9 cellular contexts compared by ENCODE assay signal in genomic region chr16:55480228-55480655, GRCh38. TPM values are rescaled to one million over a fixed set of nuclear protein-coding genes. Genes with fewer than 3 reads are reported as not detected.
DNase-seq lines count a peak whose midpoint lies in the region; ATAC-seq and TF ChIP-seq lines count a peak whose summit lies in the region.
"Had no signal": no experiment of that assay in that cellular context is flagged by ENCODE, and none has a peak within 500 bp of the region (broad histone marks: within the 10 kb centered on the region; RNA-seq: fewer than 3 reads in every experiment).

No MANE protein-coding gene starts in this region.

- H3K79me2 ChIP-seq in Karpas-422 (ENCODE audit: low read length) = no peaks in the 10 kb centered on the region

- H3K36me3 ChIP-seq in lung (ENCODE audit: control insufficient read depth in 2 of 2, insufficient read depth in 2 of 2, low read length in 2 of 2) (no peaks in the 10 kb centered on the region), transverse colon (no peaks in the 10 kb centered on the region), Karpas-422 (ENCODE audit: insufficient read depth, low read length) (no peaks in the 10 kb centered on the region), WERI-Rb-1 (peaks cover 8% of the 10 kb centered on the region)

- H3K27ac ChIP-seq in lung (ENCODE audit: low read depth in 1 of 2, low read length in 1 of 2) (peak overlapping the region in 1 of 2 donors; percentile 89), transverse colon (peak overlapping the region; percentile 76 to 85 (median 81)), Karpas-422 (ENCODE audit: low read length) (no peak overlapping the region), WERI-Rb-1 (no peak overlapping the region)

- no peaks in the 10 kb centered on the region for H3K27me3 ChIP-seq in lung (ENCODE audit: control insufficient read depth, insufficient read depth)
- peaks cover 39% of the 10 kb centered on the region for H3K27me3 ChIP-seq in transverse colon
- no peaks in the 10 kb centered on the region for H3K27me3 ChIP-seq in Karpas-422 (ENCODE audit: low read length)
- H3K27me3 ChIP-seq in WERI-Rb-1 (ENCODE audit: insufficient read depth, low read depth, severe bottlenecking) = no peaks in the 10 kb centered on the region

- H3K36me3 Mint-ChIP-seq in T-helper 17 cell (ENCODE audit: low read depth) = peaks cover 5% of the 10 kb centered on the region

- H3K27ac Mint-ChIP-seq in T-helper 17 cell = no peak overlapping the region

- no peak for TF ChIP-seq POLR2A in transverse colon (IDR thresholded peaks at IDR 0.05)

- H3K4me3 ChIP-seq in lung (peak overlapping the region; percentile 42), transverse colon (peak overlapping the region in 3 of 4 donors; percentile 40 to 59 (median 43)), Karpas-422 (ENCODE audit: low read length) (no peak overlapping the region), WERI-Rb-1 (ENCODE audit: low read depth, low read length) (no peak overlapping the region)

- H3K4me1 ChIP-seq in lung (ENCODE audit: control insufficient read depth in 2 of 2, insufficient read depth in 2 of 2, low read length in 2 of 2) (no peaks in the 10 kb centered on the region), transverse colon (peaks cover 0 to 13% (median 5%) of the 10 kb centered on the region in 4 donors), Karpas-422 (ENCODE audit: low read length) (no peaks in the 10 kb centered on the region)

- WGBS in lung, 2 donors = 1 to 2% methylated on average over 25 of the region's 25 CpGs
- 6 to 14% methylated on average over 7 to 22 of the region's 25 CpGs for WGBS in transverse colon (ENCODE audit: low coverage in 1 of 2), 2 donors

- no peaks in the 10 kb centered on the region for H3K9me3 ChIP-seq in lung (ENCODE audit: control insufficient read depth in 2 of 2, insufficient read depth in 1 of 2, low read length in 1 of 2)
- H3K9me3 ChIP-seq in transverse colon = no peaks in the 10 kb centered on the region
- H3K9me3 ChIP-seq in Karpas-422 (ENCODE audit: low read length) = no peaks in the 10 kb centered on the region
- no peaks in the 10 kb centered on the region for H3K9me3 ChIP-seq in WERI-Rb-1 (ENCODE audit: severe bottlenecking)
- H3K9me3 ChIP-seq in T-helper 17 cell (ENCODE audit: control insufficient read depth, low read length, poor library complexity, severe bottlenecking) = no peaks in the 10 kb centered on the region

- TF ChIP-seq CTCF in lung (IDR thresholded peaks at IDR 0.05; ENCODE audit: control extremely low read depth, extremely low read depth) (no peak), transverse colon (IDR thresholded peaks at IDR 0.05) (no peak), WERI-Rb-1 (IDR thresholded peaks at IDR 0.05; ENCODE audit: low read depth, low read length) (no peak)

- peak; percentile 71 for DNase-seq in NCI-H226
- DNase-seq in epidermal melanocyte (ENCODE audit: insufficient read length, low spot score) = peak; percentile 62
- peak; percentile 74 for DNase-seq in lung (ENCODE audit: low spot score)
- peak; percentile 71 for DNase-seq in transverse colon
- DNase-seq in Karpas-422 = no peak
- DNase-seq in WERI-Rb-1 = no peak
- DNase-seq in T-helper 17 cell = no peak

- no peaks in the 10 kb centered on the region for H4K20me1 ChIP-seq in Karpas-422 (ENCODE audit: insufficient read depth, low read depth, low read length)

- peaks cover 46% of the 10 kb centered on the region for H3K27me3 Mint-ChIP-seq in T-helper 17 cell

- H2AFZ ChIP-seq in Karpas-422 (ENCODE audit: low read length) = no peak overlapping the region

- H3K4me1 Mint-ChIP-seq in T-helper 17 cell = no peaks in the 10 kb centered on the region

- in situ Hi-C loops in transverse colon (cut with MboI; ENCODE audit: low pct_ligation_motif_present in 1 of 4, low pct_unique_long_range_greater_than_20kb in 1 of 4, low sequenced_read_pairs in 3 of 4) = no loop called here

- no peak overlapping the region for H3K4me3 Mint-ChIP-seq in T-helper 17 cell
- H3K4me3 Mint-ChIP-seq: central memory CD8-positive, alpha-beta T cell had no signal

- no peak overlapping the region for H3K9ac ChIP-seq in Karpas-422 (ENCODE audit: low read length)

- ATAC-seq in lung (ENCODE audit: insufficient read depth, low FRiP score) (peak; percentile 56), T-helper 17 cell (no peak), GM18873 (IDR thresholded peaks at IDR 0.05; ENCODE audit: low FRiP score, unreplicated experiment) (no peak)

- TF ChIP-seq EP300 in transverse colon (IDR thresholded peaks at IDR 0.05; ENCODE audit: low read depth) = no peak

- H3K4me2 ChIP-seq in Karpas-422 (ENCODE audit: low read depth, low read length, poor library complexity, severe bottlenecking) = no peak overlapping the region

- intact Hi-C loops in transverse colon (cut with DNase I; ENCODE audit: low total_unique reads) = no loop called here

- no peaks in the 10 kb centered on the region for H3K9me2 ChIP-seq in Karpas-422 (replicated peaks; ENCODE audit: insufficient read depth, low read length)

RNA-seq across cellular contexts. Expression of gene MMP2, which starts 1.2 kb away (rescaled TPM):
- 100 to 1,000 TPM; 218 to 291 TPM for total RNA-seq in lung
- polyA plus RNA-seq in lung = 100 to 1,000 TPM in 1 of 2 donors, 10 to 100 TPM in 1; 41.9 to 119 TPM
- 100 to 1,000 TPM in 1 of 4 donors, 10 to 100 TPM in 3; 52.7 to 105 (median 73.1) TPM for total RNA-seq in transverse colon
- not detected in 2 replicates for total RNA-seq in Karpas-422 (2014; rRNA removed; shearing (Covaris generic); ENCODE audit: low replicate concordance)
- not detected for total RNA-seq in T-helper 17 cell

RNA-seq across cellular contexts. Expression of gene LPCAT2, which starts 28.6 kb away (rescaled TPM):
- 10 to 100 TPM; 24.6 to 25.3 TPM for total RNA-seq in lung
- polyA plus RNA-seq in lung = 10 to 100 TPM in 1 of 2 donors, 1 to 10 TPM in 1; 9.5 to 14.3 TPM
- total RNA-seq in transverse colon = 10 to 100 TPM in 1 of 4 donors, 1 to 10 TPM in 3; 1.6 to 11.6 (median 6.2) TPM
- not detected in 2 replicates for total RNA-seq in Karpas-422 (2014; rRNA removed; shearing (Covaris generic); ENCODE audit: low replicate concordance)
- 1 to 10 TPM in 1 of 2 donors, under 1 TPM in 1; 0.37 to 1.2 TPM for total RNA-seq in T-helper 17 cell

Comparison
In these comparisons a context has a peak if more than half of its experiments do, and no peak if none do; other contexts are left out.
1. DNase-seq: peak in NCI-H226 (single experiment), epidermal melanocyte (single experiment), lung (single experiment) and transverse colon (single experiment); none in Karpas-422 (single experiment), WERI-Rb-1 (single experiment) and T-helper 17 cell (0 of 3).
2. H3K27ac ChIP-seq: peak in transverse colon (4 of 4); none in Karpas-422 (single experiment) and WERI-Rb-1 (single experiment).
3. H3K4me3 ChIP-seq: peak in lung (single experiment) and transverse colon (3 of 4); none in Karpas-422 (single experiment) and WERI-Rb-1 (single experiment).
4. RNA of gene MMP2, which starts 1.2 kb away (total RNA-seq): 218 to 291 TPM in lung and 52.7 to 105 TPM in transverse colon; not detected in Karpas-422 and not detected in T-helper 17 cell; every median in the first group is over 10 times any median in the second.